In genomic region chr11:73288873-73289707, GRCh38 we compare ENCODE assay signal across 1 cellular context.
TF ChIP-seq lines count a peak whose summit lies in the region.

No MANE protein-coding gene starts in this region.

TF ChIP-seq in H1, 55 proteins besides CTCF, POLR2A, EP300 and RAD21:
- TF ChIP-seq RXRA (IDR thresholded peaks at IDR 0.05; ENCODE audit: insufficient read depth, low read depth, low read length) = 0 out of 2 replicates have a peak, but pooled peaks have one; percentile 72
- TF ChIP-seq CREB1 (IDR thresholded peaks at IDR 0.05) = peak; percentile 67; the same call in 1 of the 2 replicates
- TF ChIP-seq JUND (IDR thresholded peaks at IDR 0.05; ENCODE audit: low read length) = no peak
- peak; percentile 27; the same call in 1 of the 2 replicates for TF ChIP-seq MAFK (IDR thresholded peaks at IDR 0.05; ENCODE audit: low read depth, low read length)
